8 cellular contexts compared by ENCODE assay signal in the genomic region with DNA sequence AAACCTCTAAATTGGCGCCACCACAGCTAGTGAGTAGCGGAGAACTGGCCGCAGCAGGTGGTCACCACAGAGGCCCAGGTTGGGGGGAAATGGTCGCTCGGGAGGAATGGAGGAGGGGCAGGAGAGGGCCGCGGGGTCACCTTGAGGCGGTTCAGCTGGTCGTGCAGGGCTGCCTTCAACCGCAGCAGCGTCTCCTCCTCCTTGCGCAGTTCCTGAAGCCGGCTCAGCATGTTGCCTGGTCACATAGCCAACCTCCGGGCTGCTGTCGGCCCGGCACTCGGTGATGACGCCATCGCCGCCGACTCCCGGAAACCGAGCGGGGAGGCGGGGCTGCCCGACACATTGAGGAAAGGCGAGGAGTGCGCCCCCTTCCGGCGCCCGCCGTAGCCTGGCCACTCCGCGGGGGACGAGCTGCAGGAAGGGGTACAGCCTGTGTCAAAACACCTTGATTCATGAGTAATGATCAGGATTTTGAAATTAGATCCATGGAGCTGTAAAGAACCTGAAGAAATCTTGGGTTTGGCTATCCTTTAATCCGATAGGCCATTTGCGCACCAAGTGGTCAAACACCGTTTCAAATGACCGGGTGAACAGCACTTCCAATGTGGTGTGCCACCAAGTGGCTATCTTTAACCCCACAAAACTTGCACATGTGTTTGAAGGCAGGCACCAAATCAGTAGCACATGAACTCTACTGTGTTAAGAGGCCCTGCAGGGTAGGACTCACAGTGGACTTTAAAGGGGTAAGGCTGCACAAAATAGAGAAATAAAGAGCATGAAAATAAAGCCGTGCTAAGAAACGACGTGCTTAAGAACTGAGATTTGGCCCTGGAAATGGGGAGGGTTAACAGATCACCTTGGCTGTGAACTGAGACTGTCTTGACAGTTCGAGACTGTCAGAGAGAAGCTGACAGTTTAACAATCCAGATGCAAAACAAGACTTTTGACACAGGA. TPM values are rescaled to one million over a fixed set of nuclear protein-coding genes. Genes with fewer than 3 reads are reported as not detected.
DNase-seq lines count a peak whose midpoint lies in the region; ATAC-seq and TF ChIP-seq lines count a peak whose summit lies in the region.

A gene with protein sequence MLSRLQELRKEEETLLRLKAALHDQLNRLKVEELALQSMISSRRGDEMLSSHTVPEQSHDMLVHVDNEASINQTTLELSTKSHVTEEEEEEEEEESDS (minus strand): TSS at position 261 of the 954 bp plus-strand sequence. CDS start 31 bp downstream, at position 230.

- ATAC-seq in HG02884 (IDR thresholded peaks at IDR 0.05; ENCODE audit: unreplicated experiment) = peak; percentile 79

- peak in 1 of 2 donors; percentile 38 for TF ChIP-seq POLR2A in vagina (IDR thresholded peaks at IDR 0.05)

- in situ Hi-C loops in GM13977 (cut with MboI; ENCODE audit: low pct_unique_long_range_greater_than_20kb, low sequenced_read_pairs, unreplicated experiment) = loop anchor here (10.0 kb wide), 1 partner anchor 113 kb away; a partner anchor contains a TSS

- TF ChIP-seq CTCF in GM13977 (IDR thresholded peaks at IDR 0.05; ENCODE audit: extremely low read depth, insufficient read depth, missing control alignments) = peak; percentile 91
- TF ChIP-seq CTCF in right atrium auricular region (IDR thresholded peaks at IDR 0.05) = peak; percentile 97 to 99
- TF ChIP-seq CTCF in vagina (IDR thresholded peaks at IDR 0.05) = peak; percentile 93 to 99 (median 97)

- peaks cover 77% of the 10 kb centered on the region for H3K36me3 ChIP-seq in right atrium auricular region
- peaks cover 0 to 67% of the 10 kb centered on the region in 2 donors for H3K36me3 ChIP-seq in vagina

- DNase-seq in GM13977 (ENCODE audit: low spot score) (peak; percentile 87), NCI-H1694 (lab: John Stamatoyannopoulos, UW) (peak; percentile 67), T-helper 2 cell (peak; percentile 95 to 98 (median 97)), right atrium auricular region (ENCODE audit: low spot score) (peak; percentile 96), putamen (ENCODE audit: low spot score) (peak; percentile 90), vagina (ENCODE audit: extremely low spot score in 2 of 2) (peak in 1 of 2 donors; percentile 92)

- H3K9me3 ChIP-seq in right atrium auricular region (no peaks in the 10 kb centered on the region), vagina (no peaks in the 10 kb centered on the region)

- peaks cover 0 to 30% of the 10 kb centered on the region in 2 donors for H3K4me1 ChIP-seq in right atrium auricular region
- peaks cover 30% of the 10 kb centered on the region for H3K4me1 ChIP-seq in vagina

- peak within 1 kb of the TSS; percentile 85 to 90 for H3K4me3 ChIP-seq in right atrium auricular region
- peak within 1 kb of the TSS; percentile 67 to 78 for H3K4me3 ChIP-seq in vagina

- intact Hi-C loops in vagina (cut with DNase I) = no loop called here

- H3K27ac ChIP-seq in angular gyrus (ENCODE audit: low read depth, low read length) (peak within 1 kb of the TSS; percentile 61), right atrium auricular region (peak within 1 kb of the TSS; percentile 85 to 86), vagina (peak within 1 kb of the TSS; percentile 78)

- no peaks in the 10 kb centered on the region for H3K27me3 ChIP-seq in right atrium auricular region
- H3K27me3 ChIP-seq in vagina = no peaks in the 10 kb centered on the region

RNA-seq across cellular contexts. Expression of the gene that starts here (rescaled TPM):
- total RNA-seq in right atrium auricular region = 10 to 100 TPM; 27.6 to 35.3 TPM
- 27.0 TPM for total RNA-seq in vagina
